ENCODE assay signal across 8 cellular contexts in genomic region chr2:200765139-200765951, GRCh38. TPM values are rescaled to one million over a fixed set of nuclear protein-coding genes. Genes with fewer than 3 reads are reported as not detected.
DNase-seq lines count a peak whose midpoint lies in the region; ATAC-seq and TF ChIP-seq lines count a peak whose summit lies in the region.

No MANE protein-coding gene starts in this region.

- H3K4me1 ChIP-seq in HEK293 (ENCODE audit: control insufficient read depth, insufficient read depth, low read length): peaks cover 16% of the 10 kb centered on the region
- peaks cover 42% of the 10 kb centered on the region for H3K4me1 ChIP-seq in foreskin keratinocyte
- peaks cover 0 to 9% (median 2%) of the 10 kb centered on the region in 4 donors for H3K4me1 ChIP-seq in transverse colon

- H3K9me3 Mint-ChIP-seq in activated CD4-positive, alpha-beta memory T cell treated with anti-CD3 and anti-CD28 coated beads, Interleukin-2, amount 10 ng/mL, durations not matched to agents 7 days and 5 days: no peaks in the 10 kb centered on the region
- no peaks in the 10 kb centered on the region for H3K9me3 Mint-ChIP-seq in stimulated activated effector memory CD8-positive, alpha-beta T cell treated with anti-CD3 and anti-CD28 coated beads, Interleukin-12 subunit alpha, Interleukin-12 subunit beta, amount 100 ng/mL, for 72 hours

- H3K36me3 Mint-ChIP-seq in activated CD4-positive, alpha-beta memory T cell treated with anti-CD3 and anti-CD28 coated beads, Interleukin-2, amount 10 ng/mL, durations not matched to agents 7 days and 5 days (ENCODE audit: low read depth): no peaks in the 10 kb centered on the region
- H3K36me3 Mint-ChIP-seq in stimulated activated effector memory CD8-positive, alpha-beta T cell treated with anti-CD3 and anti-CD28 coated beads, Interleukin-12 subunit alpha, Interleukin-12 subunit beta, amount 100 ng/mL, for 72 hours: no peaks in the 10 kb centered on the region

- peaks cover 30% of the 10 kb centered on the region for H3K4me1 Mint-ChIP-seq in activated CD4-positive, alpha-beta memory T cell treated with anti-CD3 and anti-CD28 coated beads, Interleukin-2, amount 10 ng/mL, durations not matched to agents 7 days and 5 days
- peaks cover 31% of the 10 kb centered on the region for H3K4me1 Mint-ChIP-seq in stimulated activated effector memory CD8-positive, alpha-beta T cell treated with anti-CD3 and anti-CD28 coated beads, Interleukin-12 subunit alpha, Interleukin-12 subunit beta, amount 100 ng/mL, for 72 hours

- H3K4me3 ChIP-seq in HEK293 (ENCODE audit: low read depth, low read length) (no peak overlapping the region), transverse colon (no peak overlapping the region)

- H3K36me3 ChIP-seq in HEK293 (ENCODE audit: control insufficient read depth in 2 of 2, insufficient read depth in 1 of 2, low read length in 2 of 2) (no peaks in the 10 kb centered on the region), transverse colon (no peaks in the 10 kb centered on the region)

- peak overlapping the region; percentile 78 for H3K27ac Mint-ChIP-seq in activated CD4-positive, alpha-beta memory T cell treated with anti-CD3 and anti-CD28 coated beads, Interleukin-2, amount 10 ng/mL, durations not matched to agents 7 days and 5 days
- peak overlapping the region; percentile 24 for H3K27ac Mint-ChIP-seq in stimulated activated effector memory CD8-positive, alpha-beta T cell treated with anti-CD3 and anti-CD28 coated beads, Interleukin-12 subunit alpha, Interleukin-12 subunit beta, amount 100 ng/mL, for 72 hours

- H3K27me3 ChIP-seq in foreskin keratinocyte (no peaks in the 10 kb centered on the region), transverse colon (no peaks in the 10 kb centered on the region)

- no peaks in the 10 kb centered on the region for H3K9me3 ChIP-seq in HEK293 (ENCODE audit: control insufficient read depth, insufficient read depth, low read depth, low read length)
- H3K9me3 ChIP-seq in transverse colon: no peaks in the 10 kb centered on the region

- WGBS in transverse colon (ENCODE audit: low coverage in 1 of 2), 2 donors: 67% methylated on average over 2 of the region's 2 CpGs; no CpG with 5 or more reads in 1 of the 2 donors

- in situ Hi-C loops in transverse colon (cut with MboI; ENCODE audit: low pct_ligation_motif_present in 1 of 4, low pct_unique_long_range_greater_than_20kb in 1 of 4, low sequenced_read_pairs in 3 of 4): no loop called here

- CTCF ChIA-PET in HEK293 (lab: Yijun Ruan, JAX): interaction anchor here (0.6 to 1.0 kb wide), 4 partner anchors 9 to 800 kb away, joined by 3 to 5 read pairs (median 4); no protein-coding TSS in a partner anchor
- CTCF ChIA-PET in activated CD4-positive, alpha-beta memory T cell treated with anti-CD3 and anti-CD28 coated beads, Interleukin-2, amount 10 ng/mL, durations not matched to agents 7 days and 5 days (lab: Charles Lee): interaction anchor here (0.5 to 2.0 kb wide), 3 partner anchors 21 to 283 kb away, joined by 3 to 6 read pairs (median 4); no protein-coding TSS in a partner anchor

- peak; percentile 41 for DNase-seq in activated CD4-positive, alpha-beta memory T cell treated with anti-CD3 and anti-CD28 coated beads, Interleukin-2, amount 10 ng/mL, durations not matched to agents 7 days and 5 days
- DNase-seq in foreskin keratinocyte: peak; percentile 89 to 95
- DNase-seq in stimulated activated effector memory CD8-positive, alpha-beta T cell treated with anti-CD3 and anti-CD28 coated beads, Interleukin-12 subunit alpha, Interleukin-12 subunit beta, amount 100 ng/mL, for 72 hours (ENCODE audit: low spot score in 2 of 2): peak; percentile 8 to 74
- DNase-seq in NCI-H2171 treated with DMSO at 0.1 percent for 48 hours (lab: John Stamatoyannopoulos, UW): no peak
- no peak for DNase-seq in transverse colon
- no peak for DNase-seq in cerebellar nuclear complex (lab: John Stamatoyannopoulos, UW)

- POLR2A ChIA-PET in HEK293 (lab: Yijun Ruan, JAX): interaction anchor here (1.2 to 1.4 kb wide), 4 partner anchors 9 to 46 kb away, joined by 3 to 4 read pairs (median 4); partner anchors contain the start of gene BZW1
- POLR2A ChIA-PET in activated CD4-positive, alpha-beta memory T cell treated with anti-CD3 and anti-CD28 coated beads, Interleukin-2, amount 10 ng/mL, durations not matched to agents 7 days and 5 days (lab: Charles Lee): interaction anchor here (1.0 to 1.9 kb wide), 3 partner anchors 46 to 99 kb away, joined by 3 to 9 read pairs (median 4); partner anchors contain the start of genes BZW1 and CLK1

- H3K27ac ChIP-seq in 22Rv1 (peak overlapping the region; percentile 25; the same call in 1 of the 2 replicates), HEK293 (ENCODE audit: extremely low read depth, low read depth, low read length) (peak overlapping the region; percentile 18), foreskin keratinocyte (peak overlapping the region; percentile 88), transverse colon (no peak overlapping the region)

- no peak for TF ChIP-seq EP300 in transverse colon (IDR thresholded peaks at IDR 0.05; ENCODE audit: low read depth)

- TF ChIP-seq POLR2A in transverse colon (IDR thresholded peaks at IDR 0.05): no peak

- ATAC-seq in foreskin keratinocyte: peak; percentile 87
- peak; percentile 93 for ATAC-seq in stimulated activated effector memory CD8-positive, alpha-beta T cell treated with anti-CD3 and anti-CD28 coated beads, Interleukin-12 subunit alpha, Interleukin-12 subunit beta, amount 100 ng/mL, for 72 hours

- H3K27me3 Mint-ChIP-seq in activated CD4-positive, alpha-beta memory T cell treated with anti-CD3 and anti-CD28 coated beads, Interleukin-2, amount 10 ng/mL, durations not matched to agents 7 days and 5 days: no peaks in the 10 kb centered on the region

- TF ChIP-seq CTCF in 22Rv1 (IDR thresholded peaks at IDR 0.05) (no peak), HEK293 (tag by site-specific recombination; IDR thresholded peaks at IDR 0.05) (no peak), foreskin keratinocyte (conservative IDR thresholded peaks at IDR 0.05) (peak; percentile 18), transverse colon (IDR thresholded peaks at IDR 0.05) (no peak)

- H3K4me3 Mint-ChIP-seq in activated CD4-positive, alpha-beta memory T cell treated with anti-CD3 and anti-CD28 coated beads, Interleukin-2, amount 10 ng/mL, durations not matched to agents 7 days and 5 days: peak overlapping the region; percentile 22
- peak overlapping the region; percentile 23 for H3K4me3 Mint-ChIP-seq in stimulated activated effector memory CD8-positive, alpha-beta T cell treated with anti-CD3 and anti-CD28 coated beads, Interleukin-12 subunit alpha, Interleukin-12 subunit beta, amount 100 ng/mL, for 72 hours

- intact Hi-C loops in transverse colon (cut with DNase I; ENCODE audit: low total_unique reads): no loop called here

TF ChIP-seq in HEK293, 187 proteins besides CTCF, POLR2A, EP300 and RAD21 (continues in another document):
- TF ChIP-seq ZBTB20 (tag by site-specific recombination; IDR thresholded peaks at IDR 0.05): no peak
- TF ChIP-seq ZNF837 (tag by site-specific recombination; IDR thresholded peaks at IDR 0.05): no peak
- 0 out of 2 replicates have a peak, but pooled peaks have one; percentile 39 for TF ChIP-seq ZNF660 (tag by site-specific recombination; IDR thresholded peaks at IDR 0.05)
- TF ChIP-seq ZNF792 (tag by site-specific recombination; IDR thresholded peaks at IDR 0.05): no peak
- TF ChIP-seq ZSCAN16 (tag by site-specific recombination; IDR thresholded peaks at IDR 0.05): no peak
- TF ChIP-seq ZNF202 (tag by site-specific recombination; IDR thresholded peaks at IDR 0.05; ENCODE audit: borderline replicate concordance): no peak
- no peak for TF ChIP-seq ZNF169 (tag by site-specific recombination; IDR thresholded peaks at IDR 0.05)
- TF ChIP-seq ZNF785 (tag by site-specific recombination; IDR thresholded peaks at IDR 0.05): no peak
- no peak for TF ChIP-seq ZNF544 (tag by site-specific recombination; IDR thresholded peaks at IDR 0.05)
- no peak for TF ChIP-seq FEZF1 (tag by site-specific recombination; IDR thresholded peaks at IDR 0.05)
- TF ChIP-seq ZBTB10 (tag by site-specific recombination; IDR thresholded peaks at IDR 0.05): no peak
- TF ChIP-seq, protein P1, sequence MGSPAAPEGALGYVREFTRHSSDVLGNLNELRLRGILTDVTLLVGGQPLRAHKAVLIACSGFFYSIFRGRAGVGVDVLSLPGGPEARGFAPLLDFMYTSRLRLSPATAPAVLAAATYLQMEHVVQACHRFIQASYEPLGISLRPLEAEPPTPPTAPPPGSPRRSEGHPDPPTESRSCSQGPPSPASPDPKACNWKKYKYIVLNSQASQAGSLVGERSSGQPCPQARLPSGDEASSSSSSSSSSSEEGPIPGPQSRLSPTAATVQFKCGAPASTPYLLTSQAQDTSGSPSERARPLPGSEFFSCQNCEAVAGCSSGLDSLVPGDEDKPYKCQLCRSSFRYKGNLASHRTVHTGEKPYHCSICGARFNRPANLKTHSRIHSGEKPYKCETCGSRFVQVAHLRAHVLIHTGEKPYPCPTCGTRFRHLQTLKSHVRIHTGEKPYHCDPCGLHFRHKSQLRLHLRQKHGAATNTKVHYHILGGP (tag by site-specific recombination; IDR thresholded peaks at IDR 0.05): no peak
- TF ChIP-seq ZNF510 (tag by site-specific recombination; IDR thresholded peaks at IDR 0.05; ENCODE audit: insufficient replicate concordance): no peak

RNA-seq across cellular contexts. Expression of gene BZW1, which starts 46.4 kb away (rescaled TPM):
- 100 to 1,000 TPM; 266 to 272 TPM for total RNA-seq in activated CD4-positive, alpha-beta memory T cell treated with anti-CD3 and anti-CD28 coated beads, Interleukin-2, amount 10 ng/mL, durations not matched to agents 7 days and 5 days
- total RNA-seq in foreskin keratinocyte (389 and 399 TPM in 2 replicates), transverse colon (100 to 1,000 TPM in 2 of 4 donors, 10 to 100 TPM in 2; 17.1 to 167 (median 110) TPM)
- polyA plus RNA-seq in foreskin keratinocyte: 97.3 and 119 TPM in 2 replicates

Comparison
In these comparisons a context has a peak if more than half of its experiments do, and no peak if none do; other contexts are left out.
1. H3K27ac ChIP-seq: peak in 22Rv1 (single experiment), HEK293 (single experiment) and foreskin keratinocyte (single experiment); none in transverse colon (0 of 4).
2. DNase-seq: peak in activated CD4-positive, alpha-beta memory T cell treated with anti-CD3 and anti-CD28 coated beads, Interleukin-2, amount 10 ng/mL, durations not matched to agents 7 days and 5 days (single experiment), foreskin keratinocyte (2 of 2) and stimulated activated effector memory CD8-positive, alpha-beta T cell treated with anti-CD3 and anti-CD28 coated beads, Interleukin-12 subunit alpha, Interleukin-12 subunit beta, amount 100 ng/mL, for 72 hours (2 of 2); none in NCI-H2171 treated with DMSO at 0.1 percent for 48 hours (single experiment), transverse colon (single experiment) and cerebellar nuclear complex (0 of 2).